32 cellular contexts compared by ENCODE assay signal in genomic region chr6:149340200-149340599, GRCh38. TPM values are rescaled to one million over a fixed set of nuclear protein-coding genes. Genes with fewer than 3 reads are reported as not detected.
A peak's percentile ranks its signal among the peaks of the same experiment; 100 is the strongest.
DNase-seq lines count a peak whose midpoint lies in the region; ATAC-seq and TF ChIP-seq lines count a peak whose summit lies in the region.
"Had no signal": no experiment of that assay in that cellular context is flagged by ENCODE, and none has a peak within 500 bp of the region (broad histone marks: within the 10 kb centered on the region; RNA-seq: fewer than 3 reads in every experiment).

No MANE protein-coding gene starts in this region.

- TF ChIP-seq EP300 in ovary (IDR thresholded peaks at IDR 0.05), result no peak

- no peaks in the 10 kb centered on the region for H3K9me3 ChIP-seq in ovary
- H3K9me3 ChIP-seq: breast epithelium, heart right ventricle, SJCRH30, suprapubic skin had no signal

- no peaks in the 10 kb centered on the region for H3K36me3 ChIP-seq in ovary
- H3K36me3 ChIP-seq: breast epithelium, SJCRH30, suprapubic skin had no signal

- H3K4me3 Mint-ChIP-seq in T-helper 2 cell treated with Interferon-gamma antibody and Interleukin-4, amounts not matched to agents 5 μg/mL and 100 μg/mL, for 36 hours, result no peak overlapping the region
- H3K4me3 Mint-ChIP-seq in natural killer cell treated with Interleukin-12 subunit alpha and Interleukin-12 subunit beta and Interleukin-15 and Interleukin-18, amount 100 ng/mL, for 72 hours, result peak overlapping the region; percentile 57
- no peak overlapping the region for H3K4me3 Mint-ChIP-seq in natural killer cell
- H3K4me3 Mint-ChIP-seq in activated naive CD8-positive, alpha-beta T cell, result peak overlapping the region; percentile 63
- H3K4me3 Mint-ChIP-seq in stimulated activated naive CD8-positive, alpha-beta T cell treated with anti-CD3 and anti-CD28 coated beads, Interleukin-15, amount 100 ng/mL, for 72 hours, result peak overlapping the region; percentile 23 to 74
- H3K4me3 Mint-ChIP-seq: activated B cell treated with CpG ODN at 0.5 μM for 24 hours; activated naive CD4-positive, alpha-beta T cell treated with anti-CD3 and anti-CD28 coated beads, Interleukin-2, amount 10 ng/mL, durations not matched to agents 7 days and 5 days; IgD-negative memory B cell; nephron; stimulated activated memory B cell treated with anti-CD40 and anti-IgM and Interleukin-4, amounts not matched to agents 10 μg/mL and 1 μg/mL and 100 μg/mL, for 72 hours had no signal

- H3K27me3 ChIP-seq in ovary, result no peaks in the 10 kb centered on the region
- H3K27me3 ChIP-seq: breast epithelium, heart right ventricle, SJCRH30, suprapubic skin had no signal

- peaks cover 5% of the 10 kb centered on the region for H3K9me3 Mint-ChIP-seq in T-helper 2 cell treated with Interferon-gamma antibody and Interleukin-4, amounts not matched to agents 5 μg/mL and 100 μg/mL, for 36 hours
- no peaks in the 10 kb centered on the region for H3K9me3 Mint-ChIP-seq in natural killer cell treated with Interleukin-12 subunit alpha and Interleukin-12 subunit beta and Interleukin-15 and Interleukin-18, amount 100 ng/mL, for 72 hours
- H3K9me3 Mint-ChIP-seq in natural killer cell, result no peaks in the 10 kb centered on the region
- no peaks in the 10 kb centered on the region for H3K9me3 Mint-ChIP-seq in activated naive CD8-positive, alpha-beta T cell (ENCODE audit: low read depth)
- peaks cover 7 to 9% of the 10 kb centered on the region in 2 donors for H3K9me3 Mint-ChIP-seq in stimulated activated naive CD8-positive, alpha-beta T cell treated with anti-CD3 and anti-CD28 coated beads, Interleukin-15, amount 100 ng/mL, for 72 hours
- H3K9me3 Mint-ChIP-seq: activated naive CD4-positive, alpha-beta T cell treated with anti-CD3 and anti-CD28 coated beads, Interleukin-2, amount 10 ng/mL, durations not matched to agents 7 days and 5 days; activated T-cell treated with anti-CD3 and anti-CD28 coated beads, Interleukin-2, amount 50 U/mL, for 4 hours; IgD-negative memory B cell; nephron; stimulated activated memory B cell treated with anti-CD40 and anti-IgM and Interleukin-4, amounts not matched to agents 10 μg/mL and 1 μg/mL and 100 μg/mL, for 72 hours had no signal

- H3K27ac ChIP-seq in coronary artery (no peak overlapping the region), ovary (no peak overlapping the region)
- H3K27ac ChIP-seq: 22Rv1, breast epithelium, heart right ventricle, SJCRH30, suprapubic skin had no signal

- H3K4me1 ChIP-seq in ovary (ENCODE audit: insufficient read depth), result peaks cover 9% of the 10 kb centered on the region

- ATAC-seq in natural killer cell treated with Interleukin-12 subunit alpha and Interleukin-12 subunit beta and Interleukin-15 and Interleukin-18, amount 100 ng/mL, for 72 hours, result no peak
- ATAC-seq in natural killer cell, result no peak
- ATAC-seq in stimulated activated naive CD8-positive, alpha-beta T cell treated with anti-CD3 and anti-CD28 coated beads, Interleukin-15, amount 100 ng/mL, for 72 hours, result no peak
- ATAC-seq: activated T-cell treated with anti-CD3 and anti-CD28 coated beads, Interleukin-2, amount 50 U/mL, for 4 hours; heart right ventricle; stimulated activated memory B cell treated with anti-CD40 and anti-IgM and Interleukin-4, amounts not matched to agents 10 μg/mL and 1 μg/mL and 100 μg/mL, for 72 hours had no signal

- WGBS in ovary, 3 donors, result 62 to 77% (median 71%) methylated on average over 4 of the region's 4 CpGs

- H3K36me3 Mint-ChIP-seq in T-helper 2 cell treated with Interferon-gamma antibody and Interleukin-4, amounts not matched to agents 5 μg/mL and 100 μg/mL, for 36 hours (ENCODE audit: low read depth), result peaks cover 47% of the 10 kb centered on the region
- peaks cover 15% of the 10 kb centered on the region for H3K36me3 Mint-ChIP-seq in natural killer cell treated with Interleukin-12 subunit alpha and Interleukin-12 subunit beta and Interleukin-15 and Interleukin-18, amount 100 ng/mL, for 72 hours
- H3K36me3 Mint-ChIP-seq in natural killer cell, result no peaks in the 10 kb centered on the region
- H3K36me3 Mint-ChIP-seq in activated naive CD8-positive, alpha-beta T cell, result peaks cover 7% of the 10 kb centered on the region

- intact Hi-C loops in natural killer cell (cut with micrococcal nuclease), result no loop called here
- intact Hi-C loops in ovary (cut with DNase I), result loop anchor here in 1 of 4 donors (10.0 kb wide), 1 partner anchor 565 kb away; no protein-coding TSS in a partner anchor

- H3K27ac Mint-ChIP-seq in T-helper 2 cell treated with Interferon-gamma antibody and Interleukin-4, amounts not matched to agents 5 μg/mL and 100 μg/mL, for 36 hours, result peak overlapping the region; percentile 13
- H3K27ac Mint-ChIP-seq in natural killer cell treated with Interleukin-12 subunit alpha and Interleukin-12 subunit beta and Interleukin-15 and Interleukin-18, amount 100 ng/mL, for 72 hours, result peak overlapping the region; percentile 22 to 68
- no peak overlapping the region for H3K27ac Mint-ChIP-seq in natural killer cell
- H3K27ac Mint-ChIP-seq in activated naive CD8-positive, alpha-beta T cell, result peak overlapping the region; percentile 90
- H3K27ac Mint-ChIP-seq in stimulated activated naive CD8-positive, alpha-beta T cell treated with anti-CD3 and anti-CD28 coated beads, Interleukin-15, amount 100 ng/mL, for 72 hours, result peak overlapping the region in 1 of 2 donors; percentile 49
- H3K27ac Mint-ChIP-seq: activated B cell treated with CpG ODN at 0.5 μM for 24 hours; activated naive CD4-positive, alpha-beta T cell treated with anti-CD3 and anti-CD28 coated beads, Interleukin-2, amount 10 ng/mL, durations not matched to agents 7 days and 5 days; nephron; stimulated activated memory B cell treated with anti-CD40 and anti-IgM and Interleukin-4, amounts not matched to agents 10 μg/mL and 1 μg/mL and 100 μg/mL, for 72 hours had no signal

- no peak for TF ChIP-seq POLR2A in ovary (IDR thresholded peaks at IDR 0.05)

- TF ChIP-seq CTCF in natural killer cell (IDR thresholded peaks at IDR 0.05), result no peak
- TF ChIP-seq CTCF in coronary artery (IDR thresholded peaks at IDR 0.05), result no peak
- no peak for TF ChIP-seq CTCF in ovary (IDR thresholded peaks at IDR 0.05)

- DNase-seq in T-helper 2 cell treated with Interferon-gamma antibody and Interleukin-4, amounts not matched to agents 5 μg/mL and 100 μg/mL, for 36 hours (ENCODE audit: low spot score), result no peak
- DNase-seq in T-helper 2 cell (no peak), natural killer cell (no peak), coronary artery (ENCODE audit: low spot score) (no peak), ovary (no peak)
- no peak for DNase-seq in natural killer cell treated with Interleukin-12 subunit alpha and Interleukin-12 subunit beta and Interleukin-15 and Interleukin-18, amount 100 ng/mL, for 72 hours (ENCODE audit: low spot score)
- no peak for DNase-seq in stimulated activated naive CD8-positive, alpha-beta T cell treated with anti-CD3 and anti-CD28 coated beads, Interleukin-15, amount 100 ng/mL, for 72 hours
- DNase-seq: activated B cell treated with CpG ODN at 0.5 μM for 24 hours; activated CD8-positive, alpha-beta memory T cell treated with anti-CD3 and anti-CD28 coated beads for 24 hours; activated naive CD4-positive, alpha-beta T cell treated with anti-CD3 and anti-CD28 coated beads, Interleukin-2, amount 10 ng/mL, durations not matched to agents 7 days and 5 days; activated T-cell treated with anti-CD3 and anti-CD28 coated beads, Interleukin-2, amount 50 U/mL, for 4 hours; C1 segment of cervical spinal cord; Calu3; DMS79; GDM1; GOT3; heart right ventricle; kidney; NCI-H1092; NCI-H1694; NCI-H82; RPMI8226; SJCRH30; stimulated activated CD4-positive, alpha-beta T cell treated with anti-CD3 and anti-CD28 coated beads, Interleukin-15, amount 100 ng/mL, for 24 hours; SW 1271 had no signal

- no peaks in the 10 kb centered on the region for H3K27me3 Mint-ChIP-seq in T-helper 2 cell treated with Interferon-gamma antibody and Interleukin-4, amounts not matched to agents 5 μg/mL and 100 μg/mL, for 36 hours (ENCODE audit: low read depth)
- H3K27me3 Mint-ChIP-seq in natural killer cell treated with Interleukin-12 subunit alpha and Interleukin-12 subunit beta and Interleukin-15 and Interleukin-18, amount 100 ng/mL, for 72 hours, result no peaks in the 10 kb centered on the region
- H3K27me3 Mint-ChIP-seq in natural killer cell (ENCODE audit: low read depth in 2 of 2), result no peaks in the 10 kb centered on the region
- H3K27me3 Mint-ChIP-seq in activated naive CD8-positive, alpha-beta T cell, result no peaks in the 10 kb centered on the region
- no peaks in the 10 kb centered on the region for H3K27me3 Mint-ChIP-seq in stimulated activated naive CD8-positive, alpha-beta T cell treated with anti-CD3 and anti-CD28 coated beads, Interleukin-15, amount 100 ng/mL, for 72 hours
- H3K27me3 Mint-ChIP-seq: activated B cell treated with CpG ODN at 0.5 μM for 24 hours; activated naive CD4-positive, alpha-beta T cell treated with anti-CD3 and anti-CD28 coated beads, Interleukin-2, amount 10 ng/mL, durations not matched to agents 7 days and 5 days; IgD-negative memory B cell; stimulated activated memory B cell treated with anti-CD40 and anti-IgM and Interleukin-4, amounts not matched to agents 10 μg/mL and 1 μg/mL and 100 μg/mL, for 72 hours had no signal

- H3K4me3 ChIP-seq in coronary artery (no peak overlapping the region), ovary (no peak overlapping the region)
- H3K4me3 ChIP-seq: breast epithelium, heart right ventricle, SJCRH30, suprapubic skin had no signal

- peaks cover 73% of the 10 kb centered on the region for H3K4me1 Mint-ChIP-seq in T-helper 2 cell treated with Interferon-gamma antibody and Interleukin-4, amounts not matched to agents 5 μg/mL and 100 μg/mL, for 36 hours (ENCODE audit: low read depth)
- peaks cover 49 to 79% of the 10 kb centered on the region in 2 donors for H3K4me1 Mint-ChIP-seq in natural killer cell treated with Interleukin-12 subunit alpha and Interleukin-12 subunit beta and Interleukin-15 and Interleukin-18, amount 100 ng/mL, for 72 hours (ENCODE audit: low read depth in 2 of 2)
- peaks cover 67 to 69% of the 10 kb centered on the region in 2 donors for H3K4me1 Mint-ChIP-seq in natural killer cell
- H3K4me1 Mint-ChIP-seq in activated naive CD8-positive, alpha-beta T cell (ENCODE audit: low read depth), result peaks cover 89% of the 10 kb centered on the region
- H3K4me1 Mint-ChIP-seq in stimulated activated naive CD8-positive, alpha-beta T cell treated with anti-CD3 and anti-CD28 coated beads, Interleukin-15, amount 100 ng/mL, for 72 hours, result peaks cover 77% of the 10 kb centered on the region

RNA-seq across cellular contexts. Expression of gene TAB2, which starts 22.7 kb away (rescaled TPM):
- 100 to 1,000 TPM; 101 TPM for total RNA-seq in natural killer cell treated with Interleukin-12 subunit alpha and Interleukin-12 subunit beta and Interleukin-15 and Interleukin-18, amount 100 ng/mL, for 72 hours
- total RNA-seq in natural killer cell (10 to 100 TPM; 65.7 to 74.9 (median 68.9) TPM), ovary (10 to 100 TPM; 47.2 to 75.9 (median 62.6) TPM)
- 10 to 100 TPM; 39.6 to 65.4 TPM for polyA plus RNA-seq in ovary

RNA-seq across cellular contexts. Expression of gene SUMO4, which starts 59.9 kb away (rescaled TPM):
- 10 to 100 TPM in 1 of 2 donors, 1 to 10 TPM in 1; 9.0 to 23.2 TPM for total RNA-seq in natural killer cell treated with Interleukin-12 subunit alpha and Interleukin-12 subunit beta and Interleukin-15 and Interleukin-18, amount 100 ng/mL, for 72 hours
- total RNA-seq in natural killer cell, result 1 to 10 TPM; 3.4 to 5.3 (median 4.8) TPM
- 1 to 10 TPM; 1.2 to 5.0 (median 3.4) TPM for total RNA-seq in ovary
- polyA plus RNA-seq in ovary, result under 1 TPM; 0.11 to 0.53 TPM

Comparison
In these comparisons a context has a peak if more than half of its experiments do, and no peak if none do; other contexts are left out.
1. H3K27ac Mint-ChIP-seq: peak in T-helper 2 cell treated with Interferon-gamma antibody and Interleukin-4, amounts not matched to agents 5 μg/mL and 100 μg/mL, for 36 hours (single experiment), natural killer cell treated with Interleukin-12 subunit alpha and Interleukin-12 subunit beta and Interleukin-15 and Interleukin-18, amount 100 ng/mL, for 72 hours (2 of 2) and activated naive CD8-positive, alpha-beta T cell (single experiment); none in natural killer cell (0 of 2).
2. H3K4me3 Mint-ChIP-seq: peak in natural killer cell treated with Interleukin-12 subunit alpha and Interleukin-12 subunit beta and Interleukin-15 and Interleukin-18, amount 100 ng/mL, for 72 hours (single experiment), activated naive CD8-positive, alpha-beta T cell (single experiment) and stimulated activated naive CD8-positive, alpha-beta T cell treated with anti-CD3 and anti-CD28 coated beads, Interleukin-15, amount 100 ng/mL, for 72 hours (2 of 2); none in T-helper 2 cell treated with Interferon-gamma antibody and Interleukin-4, amounts not matched to agents 5 μg/mL and 100 μg/mL, for 36 hours (single experiment) and natural killer cell (single experiment).